ENCODE assay signal across 19 cellular contexts in genomic region chr6:118216751-118217150, GRCh38.
DNase-seq lines count a peak whose midpoint lies in the region; FAIRE-seq and TF ChIP-seq lines count a peak whose summit lies in the region.
"Had no signal": no experiment of that assay in that cellular context is flagged by ENCODE, and none has a peak within 500 bp of the region (broad histone marks: within the 10 kb centered on the region; RNA-seq: fewer than 3 reads in every experiment).

No MANE protein-coding gene starts in this region.

- H2BK12ac ChIP-seq in H9 (ENCODE audit: insufficient read length, low read depth, low read length) = no peak overlapping the region

- H3K4me1 Mint-ChIP-seq in H9 = peaks cover 2 to 5% of the 10 kb centered on the region in 2 experiments; a peak in 2 of 4 replicates
- H3K4me1 Mint-ChIP-seq: CD8-positive, alpha-beta memory T cell; IgD-negative memory B cell had no signal

- no CpG with 5 or more reads among the region's 2 CpGs for WGBS in H9 (ENCODE audit: extremely low coverage, insufficient read length, low lambda C conversion rate)

- no peak for FAIRE-seq in frontal cortex (lab: Jason Lieb, UNC)
- FAIRE-seq: A204.1 had no signal

- no peak overlapping the region for H3K4me2 ChIP-seq in H9 (ENCODE audit: insufficient read depth, insufficient read length, low read length)
- H3K4me2 ChIP-seq: BLaER1 treated with 17β-estradiol and CSF1 and Interleukin-3, amounts not matched to agents 10 nM and 100 nM had no signal

- no peak overlapping the region for H3K4ac ChIP-seq in H9 (ENCODE audit: low read depth, low read length)

- H3K23me2 ChIP-seq in H9 (ENCODE audit: insufficient read length, low read depth, low read length, poor library complexity, severe bottlenecking) = no peaks in the 10 kb centered on the region

- no peak overlapping the region for H3K23ac ChIP-seq in H9 (ENCODE audit: insufficient read length, low read depth, low read length)

- no peaks in the 10 kb centered on the region for H3K36me3 ChIP-seq in MG63
- no peaks in the 10 kb centered on the region for H3K36me3 ChIP-seq in adipocyte (ENCODE audit: control insufficient read depth, insufficient read depth, low read length, severe bottlenecking)
- H3K36me3 ChIP-seq: BLaER1 treated with 17β-estradiol and CSF1 and Interleukin-3, amounts not matched to agents 10 nM and 100 nM had no signal

- H4K91ac ChIP-seq in H9 (ENCODE audit: insufficient read length, low read depth, low read length) = no peak overlapping the region

- no peak overlapping the region for H2BK15ac ChIP-seq in H9 (ENCODE audit: low read depth, low read length)

- no peak overlapping the region for H2BK5ac ChIP-seq in H9 (ENCODE audit: insufficient read length, low read length)

- H3K36me3 Mint-ChIP-seq in H9 (ENCODE audit: insufficient read depth in 1 of 3, low read depth in 3 of 3) = no peaks in the 10 kb centered on the region; a peak in 2 of 7 replicates
- H3K36me3 Mint-ChIP-seq: CD8-positive, alpha-beta memory T cell; IgD-negative memory B cell had no signal

- no peak overlapping the region for H2AFZ ChIP-seq in H9 (ENCODE audit: low read length)

- no peak overlapping the region for H3K18ac ChIP-seq in H9 (ENCODE audit: insufficient read length, low read depth, low read length)

- H3K9me3 ChIP-seq in MG63 = no peaks in the 10 kb centered on the region
- H3K9me3 ChIP-seq in adipocyte (ENCODE audit: control insufficient read depth, low read length) = no peaks in the 10 kb centered on the region
- H3K9me3 ChIP-seq in H9 (ENCODE audit: control insufficient read depth, low read depth, low read length) = no peaks in the 10 kb centered on the region
- H3K9me3 ChIP-seq: BLaER1 treated with 17β-estradiol and CSF1 and Interleukin-3, amounts not matched to agents 10 nM and 100 nM had no signal

- H3K27me3 ChIP-seq in MG63 = no peaks in the 10 kb centered on the region
- H3K27me3 ChIP-seq in adipocyte (replicated peaks; ENCODE audit: control insufficient read depth, insufficient read depth, low read length) = no peaks in the 10 kb centered on the region
- no peaks in the 10 kb centered on the region for H3K27me3 ChIP-seq in H9 (ENCODE audit: insufficient read depth, low read length)
- H3K27me3 ChIP-seq: BLaER1 treated with 17β-estradiol and CSF1 and Interleukin-3, amounts not matched to agents 10 nM and 100 nM had no signal

- no peak overlapping the region for H3K27ac ChIP-seq in H9 (ENCODE audit: insufficient read length, low read depth, low read length)
- H3K27ac ChIP-seq: BLaER1 treated with 17β-estradiol and CSF1 and Interleukin-3, amounts not matched to agents 10 nM and 100 nM; SK-N-MC had no signal

- no peak overlapping the region for H3T11ph ChIP-seq in H9 (ENCODE audit: low read length)

- H2AK5ac ChIP-seq in H9 (ENCODE audit: insufficient read length, low read length) = no peak overlapping the region

- H3K14ac ChIP-seq in H9 (ENCODE audit: insufficient read depth, low read length) = no peak overlapping the region

- H3K56ac ChIP-seq in H9 (ENCODE audit: insufficient read length, low read depth, low read length) = no peak overlapping the region

- no peak overlapping the region for H3K4me3 ChIP-seq in MG63
- H3K4me3 ChIP-seq in adipocyte (ENCODE audit: low read length) = no peak overlapping the region
- H3K4me3 ChIP-seq: BLaER1 treated with 17β-estradiol and CSF1 and Interleukin-3, amounts not matched to agents 10 nM and 100 nM; SK-N-MC had no signal

- no peaks in the 10 kb centered on the region for H3K27me3 Mint-ChIP-seq in H9 (ENCODE audit: low read depth)
- H3K27me3 Mint-ChIP-seq: IgD-negative memory B cell had no signal

- no peak overlapping the region for H3K27ac Mint-ChIP-seq in H9
- H3K27ac Mint-ChIP-seq: CD8-positive, alpha-beta memory T cell; IgD-negative memory B cell had no signal

- H4K8ac ChIP-seq in H9 (replicated peaks; ENCODE audit: insufficient read length, low read depth, low read length) = no peak overlapping the region

- H3K9ac ChIP-seq in adipocyte (ENCODE audit: low read length) = no peak overlapping the region
- no peak overlapping the region for H3K9ac ChIP-seq in H9 (ENCODE audit: extremely low read depth, insufficient read length, low read length)
- H3K9ac ChIP-seq: BLaER1 treated with 17β-estradiol and CSF1 and Interleukin-3, amounts not matched to agents 10 nM and 100 nM had no signal

- no peaks in the 10 kb centered on the region for H3K79me1 ChIP-seq in H9 (ENCODE audit: insufficient read depth, low read depth, low read length, poor library complexity, severe bottlenecking)

- H3K9me3 Mint-ChIP-seq in H9 = no peaks in the 10 kb centered on the region; a peak in 1 of 5 replicates

- DNase-seq in EH (ENCODE audit: low read depth) = peak; percentile 9
- DNase-seq in MG63 = peak; percentile 17
- peak; percentile 3 for DNase-seq in adipocyte (ENCODE audit: low read depth)
- DNase-seq in foreskin melanocyte = peak; percentile 90
- DNase-seq in frontal cortex (ENCODE audit: low spot score in 2 of 2) = no peak
- DNase-seq in H9 = no peak
- no peak for DNase-seq in SKM-1 treated with dmso at 0.1 percent for 144 hours (lab: John Stamatoyannopoulos, UW; ENCODE audit: unreplicated experiment)
- no peak for DNase-seq in NCI-H82 (lab: John Stamatoyannopoulos, UW)
- DNase-seq: CD8-positive, alpha-beta memory T cell; HCEC 1CT; MV-4-11; NCI-H1417 treated with DMSO at 0.1 percent for 48 hours; NCI-H1930; NCI-H2171; NCI-H446 treated with DMSO at 0.1 percent for 48 hours had no signal

- no peaks in the 10 kb centered on the region for H3K79me2 ChIP-seq in H9 (ENCODE audit: insufficient read depth, low read length)

- H4K20me1 ChIP-seq in H9 (ENCODE audit: control insufficient read depth, insufficient read depth, insufficient read length) = no peaks in the 10 kb centered on the region
- H4K20me1 ChIP-seq: BLaER1 treated with 17β-estradiol and CSF1 and Interleukin-3, amounts not matched to agents 10 nM and 100 nM had no signal

- TF ChIP-seq CTCF in H9 (conservative IDR thresholded peaks at IDR 0.05) = no peak

- no peak overlapping the region for H2BK20ac ChIP-seq in H9 (ENCODE audit: low read depth, low read length, poor library complexity, severe bottlenecking)

- H3K4me3 Mint-ChIP-seq in H9 = no peak overlapping the region
- H3K4me3 Mint-ChIP-seq: CD8-positive, alpha-beta memory T cell; IgD-negative memory B cell had no signal

- no peak overlapping the region for H2BK120ac ChIP-seq in H9 (ENCODE audit: low read depth, low read length, poor library complexity, severe bottlenecking)

- no peak overlapping the region for H4K5ac ChIP-seq in H9 (ENCODE audit: insufficient read length, low read depth, low read length)

- H3K4me1 ChIP-seq in adipocyte (ENCODE audit: control insufficient read depth, insufficient read depth, low read length) (no peaks in the 10 kb centered on the region), H9 (ENCODE audit: insufficient read depth, low read length) (no peaks in the 10 kb centered on the region)
- H3K4me1 ChIP-seq: BLaER1 treated with 17β-estradiol and CSF1 and Interleukin-3, amounts not matched to agents 10 nM and 100 nM had no signal

Comparison
In these comparisons a context has a peak if more than half of its experiments do, and no peak if none do; other contexts are left out.
1. DNase-seq: peak in EH (single experiment), MG63 (single experiment), adipocyte (single experiment) and foreskin melanocyte (single experiment); none in frontal cortex (0 of 2), H9 (single experiment), SKM-1 treated with dmso at 0.1 percent for 144 hours (single experiment) and NCI-H82 (single experiment).